2 cellular contexts compared by ENCODE assay signal in genomic region chr1:60583696-60584095, GRCh38.
TF ChIP-seq lines count a peak whose summit lies in the region.

No MANE protein-coding gene starts in this region.

TF ChIP-seq in GM23338, 12 proteins besides CTCF, POLR2A, EP300 and RAD21 (continued from another document):
- no peak for TF ChIP-seq ZNF462 (CRISPR knock-in tag; IDR thresholded peaks at IDR 0.05)
- TF ChIP-seq CREB1 (CRISPR knock-in tag; IDR thresholded peaks at IDR 0.05; ENCODE audit: low read depth), result no peak
- TF ChIP-seq POLR2AphosphoS5 (IDR thresholded peaks at IDR 0.05; ENCODE audit: low read depth), result no peak
- no peak for TF ChIP-seq ZNF331 (CRISPR knock-in tag; IDR thresholded peaks at IDR 0.05; ENCODE audit: low read depth)
- no peak for TF ChIP-seq STAT1 (IDR thresholded peaks at IDR 0.05; ENCODE audit: unreplicated experiment)
- TF ChIP-seq REST (IDR thresholded peaks at IDR 0.05; ENCODE audit: unreplicated experiment), result no peak
- no peak for TF ChIP-seq NANOG (IDR thresholded peaks at IDR 0.05; ENCODE audit: borderline replicate concordance)

TF ChIP-seq in K562, 482 proteins besides CTCF, POLR2A, EP300 and RAD21 (continued from another document):
- TF ChIP-seq PRPF4 (IDR thresholded peaks at IDR 0.05; ENCODE audit: insufficient read depth, low read depth, low read length, poor library complexity, severe bottlenecking) (no peak), PCBP1 (IDR thresholded peaks at IDR 0.05; ENCODE audit: low read depth, low read length, poor library complexity, severe bottlenecking) (no peak), ZBTB1 (CRISPR knock-in tag; IDR thresholded peaks at IDR 0.05; ENCODE audit: borderline replicate concordance, low read depth) (no peak), CBX3 (IDR thresholded peaks at IDR 0.05; ENCODE audit: borderline replicate concordance in 1 of 2, low read length in 2 of 2) (peak in 1 of 2 experiments; percentile 90; a peak in 2 of 3 replicates), TRIM24 (IDR thresholded peaks at IDR 0.05) (peak in 1 of 2 experiments; percentile 41; a peak in 1 of 4 replicates), CBX5 (IDR thresholded peaks at IDR 0.05; ENCODE audit: borderline replicate concordance, low read depth) (peak; percentile 93), SIN3B (IDR thresholded peaks at IDR 0.05; ENCODE audit: low read depth) (no peak), TFAP4 (CRISPR knock-in tag; IDR thresholded peaks at IDR 0.05; ENCODE audit: borderline replicate concordance) (no peak), ZNF224 (CRISPR knock-in tag; IDR thresholded peaks at IDR 0.05) (no peak), KLF6 (CRISPR knock-in tag; IDR thresholded peaks at IDR 0.05; ENCODE audit: borderline replicate concordance) (no peak), ZC3H11A (IDR thresholded peaks at IDR 0.05; ENCODE audit: low read depth, low read length) (no peak)
